ENCODE assay signal across 8 cellular contexts in genomic region chr11:32891657-32892354, GRCh38. TPM values are rescaled to one million over a fixed set of nuclear protein-coding genes. Genes with fewer than 3 reads are reported as not detected.
DNase-seq lines count a peak whose midpoint lies in the region; ATAC-seq and TF ChIP-seq lines count a peak whose summit lies in the region.

No MANE protein-coding gene starts in this region.

- H3K4me3 ChIP-seq in AG09309 (ENCODE audit: control insufficient read depth, low read depth, low read length) = peak overlapping the region; percentile 95
- peak overlapping the region; percentile 78 for H3K4me3 ChIP-seq in OCI-LY3 (ENCODE audit: low read length)
- H3K4me3 ChIP-seq in ectodermal cell (ENCODE audit: insufficient read depth, low read depth, low read length) = peak overlapping the region; percentile 94

- H3K27ac ChIP-seq in OCI-LY3 (ENCODE audit: low read length) (peak overlapping the region; percentile 66), ectodermal cell (ENCODE audit: insufficient read depth, low read depth, low read length, poor library complexity, severe bottlenecking) (peak overlapping the region; percentile 96)

- H3K4me3 Mint-ChIP-seq in natural killer cell treated with Interleukin-12 subunit alpha and Interleukin-12 subunit beta and Interleukin-15 and Interleukin-18, amount 100 ng/mL, for 72 hours = peak overlapping the region; percentile 79

- TF ChIP-seq CTCF in AG09309 (IDR thresholded peaks at IDR 0.05; ENCODE audit: control insufficient read depth, insufficient read depth, low read depth, low read length, missing control alignments) = no peak
- TF ChIP-seq CTCF in OCI-LY3 (IDR thresholded peaks at IDR 0.05; ENCODE audit: low read depth, low read length) = no peak

- 0 to 1% methylated on average over 7 to 10 of the region's 10 CpGs for WGBS in ectodermal cell, 2 experiments

- peak overlapping the region; percentile 81 for H3K9ac ChIP-seq in OCI-LY3 (ENCODE audit: low read length)

- peak overlapping the region; percentile 73 for H2AFZ ChIP-seq in OCI-LY3 (ENCODE audit: low read depth, low read length)

- H3K9me3 ChIP-seq in OCI-LY3 (ENCODE audit: insufficient read depth, low read length) = no peaks in the 10 kb centered on the region
- H3K9me3 ChIP-seq in ectodermal cell (ENCODE audit: control insufficient read depth, low read length) = no peaks in the 10 kb centered on the region

- H3K36me3 ChIP-seq in OCI-LY3 (replicated peaks; ENCODE audit: low read depth, low read length) (no peaks in the 10 kb centered on the region), ectodermal cell (ENCODE audit: control insufficient read depth, insufficient read depth, low read length) (no peaks in the 10 kb centered on the region)

- H3K27ac Mint-ChIP-seq in natural killer cell treated with Interleukin-12 subunit alpha and Interleukin-12 subunit beta and Interleukin-15 and Interleukin-18, amount 100 ng/mL, for 72 hours = peak overlapping the region; percentile 72 to 85

- H3K27me3 Mint-ChIP-seq in natural killer cell treated with Interleukin-12 subunit alpha and Interleukin-12 subunit beta and Interleukin-15 and Interleukin-18, amount 100 ng/mL, for 72 hours = no peaks in the 10 kb centered on the region

- H3K4me1 ChIP-seq in OCI-LY3 (ENCODE audit: low read length) (peaks cover 22% of the 10 kb centered on the region), ectodermal cell (ENCODE audit: control insufficient read depth, insufficient read depth, low read length) (peaks cover 7% of the 10 kb centered on the region)

- peak overlapping the region; percentile 92 for H3K4me2 ChIP-seq in OCI-LY3 (ENCODE audit: low read length)

- H3K27me3 ChIP-seq in OCI-LY3 (ENCODE audit: low read depth, low read length) (0 out of 2 replicates have a peak, but pooled peaks cover 5% of the 10 kb centered on the region), ectodermal cell (ENCODE audit: control insufficient read depth, insufficient read depth, low read length, poor library complexity, severe bottlenecking) (no peaks in the 10 kb centered on the region)

- peaks cover 20% of the 10 kb centered on the region for H4K20me1 ChIP-seq in OCI-LY3 (ENCODE audit: insufficient read depth, low read length)

- H3K79me2 ChIP-seq in OCI-LY3 (ENCODE audit: low read length) = peaks cover 37% of the 10 kb centered on the region

- no peak for ATAC-seq in natural killer cell treated with Interleukin-12 subunit alpha and Interleukin-12 subunit beta and Interleukin-15 and Interleukin-18, amount 100 ng/mL, for 72 hours
- ATAC-seq in GM19452 (IDR thresholded peaks at IDR 0.05; ENCODE audit: unreplicated experiment) = no peak

- H3K9me3 Mint-ChIP-seq in natural killer cell treated with Interleukin-12 subunit alpha and Interleukin-12 subunit beta and Interleukin-15 and Interleukin-18, amount 100 ng/mL, for 72 hours = no peaks in the 10 kb centered on the region

- H3K36me3 Mint-ChIP-seq in natural killer cell treated with Interleukin-12 subunit alpha and Interleukin-12 subunit beta and Interleukin-15 and Interleukin-18, amount 100 ng/mL, for 72 hours = no peaks in the 10 kb centered on the region

- H3K4me1 Mint-ChIP-seq in natural killer cell treated with Interleukin-12 subunit alpha and Interleukin-12 subunit beta and Interleukin-15 and Interleukin-18, amount 100 ng/mL, for 72 hours (ENCODE audit: low read depth in 2 of 2) = peaks cover 15 to 16% of the 10 kb centered on the region in 2 donors

- no peak for DNase-seq in AG09309 (ENCODE audit: low read depth)
- DNase-seq in GM19240 (ENCODE audit: insufficient read length, low spot score) = peak; percentile 8
- no peak for DNase-seq in natural killer cell treated with Interleukin-12 subunit alpha and Interleukin-12 subunit beta and Interleukin-15 and Interleukin-18, amount 100 ng/mL, for 72 hours (ENCODE audit: low spot score)
- DNase-seq in ureter (ENCODE audit: low spot score) = no peak
- no peak for DNase-seq in NCI-H446 treated with DMSO at 0.1 percent for 48 hours (lab: John Stamatoyannopoulos, UW)

RNA-seq across cellular contexts. Expression of gene QSER1, which starts 0.8 kb away (rescaled TPM):
- polyA plus RNA-seq in ectodermal cell (2013, experiment 1 of 4) = 44.3 TPM
- polyA plus RNA-seq in ectodermal cell (2013, experiment 2 of 4) = 44.0 TPM
- polyA plus RNA-seq in ectodermal cell (2013, experiment 3 of 4) = 38.4 TPM
- 44.7 TPM for polyA plus RNA-seq in ectodermal cell (2013, experiment 4 of 4)
- 10 to 100 TPM; 15.5 to 22.6 TPM for total RNA-seq in natural killer cell treated with Interleukin-12 subunit alpha and Interleukin-12 subunit beta and Interleukin-15 and Interleukin-18, amount 100 ng/mL, for 72 hours
- 43.6 TPM for total RNA-seq in ureter
